In the genomic region with DNA sequence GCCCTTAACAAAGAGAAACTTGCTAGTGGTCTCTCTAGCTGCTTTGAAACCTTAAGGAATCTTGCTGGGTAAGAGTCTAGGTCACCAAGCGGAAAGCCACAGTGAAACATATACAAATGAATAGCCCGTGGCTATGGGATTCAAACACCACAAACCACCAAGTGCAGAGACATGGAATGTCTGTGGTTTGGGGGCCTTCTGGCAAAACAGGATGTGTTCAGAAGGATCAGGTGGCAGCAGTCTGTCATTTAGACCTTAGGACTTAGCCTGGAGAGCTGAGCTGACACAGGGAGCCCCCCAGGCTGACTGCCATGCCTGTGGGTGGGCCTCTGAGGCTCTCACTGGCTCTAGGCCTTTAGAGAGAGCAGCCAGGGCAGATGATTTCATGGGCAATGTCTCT, we compare ENCODE assay signal across 11 cellular contexts.
DNase-seq lines count a peak whose midpoint lies in the region; ATAC-seq and TF ChIP-seq lines count a peak whose summit lies in the region.
"Had no signal": no experiment of that assay in that cellular context is flagged by ENCODE, and none has a peak within 500 bp of the region (broad histone marks: within the 10 kb centered on the region; RNA-seq: fewer than 3 reads in every experiment).

No MANE protein-coding gene starts in this region.

- no peak overlapping the region for H3K4ac ChIP-seq in IMR-90 (ENCODE audit: low read depth, low read length)

- no peak overlapping the region for H3K4me3 Mint-ChIP-seq in memory B cell
- H3K4me3 Mint-ChIP-seq in naive thymus-derived CD4-positive, alpha-beta T cell, result no peak overlapping the region

- no peak overlapping the region for H3K23ac ChIP-seq in IMR-90 (ENCODE audit: low read depth, low read length)

- no peak for TF ChIP-seq RAD21 in IMR-90 (IDR thresholded peaks at IDR 0.05; ENCODE audit: low read length)

- H4K5ac ChIP-seq in IMR-90 (ENCODE audit: low read depth, low read length), result no peak overlapping the region

- DNase-seq in DMS79 treated with DMSO at 0.1 percent for 48 hours (lab: John Stamatoyannopoulos, UW) (peak; percentile 28), IMR-90 (peak; percentile 82), adipocyte (ENCODE audit: low read depth) (peak; percentile 66), memory B cell (ENCODE audit: low spot score in 2 of 2) (no peak), NCI-H1105 treated with DMSO at 0.1 percent for 48 hours (lab: John Stamatoyannopoulos, UW) (no peak), DMS153 (lab: John Stamatoyannopoulos, UW) (no peak)
- DNase-seq in naive thymus-derived CD4-positive, alpha-beta T cell, result no peak
- DNase-seq: cerebellar nuclear complex, NCI-H1092 treated with DMSO at 0.1 percent for 48 hours had no signal

- no peak overlapping the region for H2BK20ac ChIP-seq in IMR-90 (ENCODE audit: low read depth, low read length)

- H2AK9ac ChIP-seq in IMR-90 (replicated peaks; ENCODE audit: low read depth, low read length, poor library complexity), result no peak overlapping the region

- H3K9me3 Mint-ChIP-seq in memory B cell, result no peaks in the 10 kb centered on the region
- H3K9me3 Mint-ChIP-seq in naive thymus-derived CD4-positive, alpha-beta T cell, result no peaks in the 10 kb centered on the region

- POLR2A ChIA-PET in IMR-90 (lab: Charles Lee; ENCODE audit: unreplicated experiment), result no interaction called here
- POLR2A ChIA-PET in naive thymus-derived CD4-positive, alpha-beta T cell (lab: Charles Lee), result no interaction called here

- no peaks in the 10 kb centered on the region for H3K9me3 ChIP-seq in IMR-90 (ENCODE audit: control insufficient read depth, insufficient read depth, low read length)
- no peaks in the 10 kb centered on the region for H3K9me3 ChIP-seq in adipocyte (ENCODE audit: control insufficient read depth, low read length)
- H3K9me3 ChIP-seq in naive thymus-derived CD4-positive, alpha-beta T cell (ENCODE audit: control insufficient read depth in 2 of 3, low read length in 3 of 3), result no peaks in the 10 kb centered on the region
- H3K9me3 ChIP-seq: neutrophil had no signal

- CTCF ChIA-PET in IMR-90 (lab: Yijun Ruan, JAX), result no interaction called here
- CTCF ChIA-PET in naive thymus-derived CD4-positive, alpha-beta T cell (lab: Charles Lee), result no interaction called here

- peak overlapping the region; percentile 14 for H3K27ac Mint-ChIP-seq in memory B cell
- H3K27ac Mint-ChIP-seq in naive thymus-derived CD4-positive, alpha-beta T cell, result no peak overlapping the region

- H3K9ac ChIP-seq in IMR-90 (ENCODE audit: low read depth, low read length), result no peak overlapping the region
- no peak overlapping the region for H3K9ac ChIP-seq in adipocyte (ENCODE audit: low read length)

- H4K91ac ChIP-seq in IMR-90 (ENCODE audit: insufficient read depth, low read depth, low read length), result no peak overlapping the region

- 0 out of 2 replicates have a peak overlapping the region, but pooled peaks have one; percentile 46 for H2AK5ac ChIP-seq in IMR-90 (ENCODE audit: low read depth, low read length)

- no peak overlapping the region for H2AFZ ChIP-seq in IMR-90 (replicated peaks; ENCODE audit: low read length, poor library complexity)

- H3K14ac ChIP-seq in IMR-90 (replicated peaks; ENCODE audit: low read depth, low read length), result no peak overlapping the region

- H3K4me3 ChIP-seq in IMR-90 (ENCODE audit: insufficient read depth, low read depth, low read length), result no peak overlapping the region
- no peak overlapping the region for H3K4me3 ChIP-seq in adipocyte (ENCODE audit: low read length)
- no peak overlapping the region for H3K4me3 ChIP-seq in naive thymus-derived CD4-positive, alpha-beta T cell (ENCODE audit: low read length)

- no CpG with 5 or more reads among the region's 2 CpGs for WGBS in IMR-90 (ENCODE audit: extremely low coverage in 2 of 2, insufficient read length in 1 of 2), 2 experiments

- intact Hi-C loops in IMR-90 (cut with micrococcal nuclease), result no loop called here
- intact Hi-C loops in naive thymus-derived CD4-positive, alpha-beta T cell (cut with micrococcal nuclease), result no loop called here

- no peak overlapping the region for H3K4me2 ChIP-seq in IMR-90 (ENCODE audit: low read depth, low read length)

- H3K79me1 ChIP-seq in IMR-90 (ENCODE audit: low read depth in 1 of 2, low read length in 2 of 2), result no peaks in the 10 kb centered on the region

- peaks cover 6% of the 10 kb centered on the region for H3K4me1 Mint-ChIP-seq in memory B cell
- H3K4me1 Mint-ChIP-seq in naive thymus-derived CD4-positive, alpha-beta T cell, result peaks cover 0 to 5% (median 0%) of the 10 kb centered on the region in 7 donors

- H2BK120ac ChIP-seq in IMR-90 (ENCODE audit: low read depth, low read length), result no peak overlapping the region; the same call in 1 of the 2 replicates

- H2BK5ac ChIP-seq in IMR-90 (ENCODE audit: low read depth, low read length, poor library complexity, severe bottlenecking), result no peak overlapping the region

- TF ChIP-seq CTCF in IMR-90 (conservative IDR thresholded peaks at IDR 0.05; ENCODE audit: low read depth, low read length), result no peak

- TF ChIP-seq POLR2A in IMR-90 (IDR thresholded peaks at IDR 0.05; ENCODE audit: low read depth, low read length), result no peak

- in situ Hi-C loops in IMR-90 (cut with MboI; ENCODE audit: low sequenced_read_pairs), result no loop called here

- no TSS peak for BruUV-seq in IMR-90 (replicated peaks; lab: Mats Ljungman, UMichigan)

- H2BK15ac ChIP-seq in IMR-90 (ENCODE audit: low read depth, low read length), result peak overlapping the region; percentile 24; the same call in 1 of the 3 replicates

- dilution Hi-C loops in IMR-90 (cut with HindIII; ENCODE audit: low sequenced_read_pairs, unreplicated experiment), result no loop called here

- H3K27me3 ChIP-seq in IMR-90 (ENCODE audit: control insufficient read depth, insufficient read depth, low read length) (peaks cover 23% of the 10 kb centered on the region), adipocyte (replicated peaks; ENCODE audit: control insufficient read depth, insufficient read depth, low read length) (no peaks in the 10 kb centered on the region)
- H3K27me3 ChIP-seq in naive thymus-derived CD4-positive, alpha-beta T cell (ENCODE audit: control insufficient read depth in 2 of 2, insufficient read depth in 2 of 2, low read length in 2 of 2), result no peaks in the 10 kb centered on the region

- peaks cover 3% of the 10 kb centered on the region; the same call in 1 of the 2 replicates for H3K9me1 ChIP-seq in IMR-90 (ENCODE audit: insufficient read depth, low read length)

- H3K4me1 ChIP-seq in IMR-90 (ENCODE audit: control insufficient read depth, insufficient read depth, low read length) (0 out of 2 replicates have a peak, but pooled peaks cover 2% of the 10 kb centered on the region), adipocyte (ENCODE audit: control insufficient read depth, insufficient read depth, low read length) (no peaks in the 10 kb centered on the region)
- no peaks in the 10 kb centered on the region for H3K4me1 ChIP-seq in naive thymus-derived CD4-positive, alpha-beta T cell (ENCODE audit: control insufficient read depth in 2 of 2, insufficient read depth in 2 of 2, low read length in 2 of 2)

- H3K36me3 ChIP-seq in IMR-90 (ENCODE audit: control insufficient read depth, insufficient read depth, low read length), result no peaks in the 10 kb centered on the region
- no peaks in the 10 kb centered on the region for H3K36me3 ChIP-seq in adipocyte (ENCODE audit: control insufficient read depth, insufficient read depth, low read length, severe bottlenecking)
- H3K36me3 ChIP-seq in naive thymus-derived CD4-positive, alpha-beta T cell (ENCODE audit: control insufficient read depth in 2 of 3, insufficient read depth in 3 of 3, low read length in 3 of 3), result no peaks in the 10 kb centered on the region
- H3K36me3 ChIP-seq: neutrophil had no signal

- no peaks in the 10 kb centered on the region for H3K36me3 Mint-ChIP-seq in memory B cell
- peaks cover 0 to 5% (median 0%) of the 10 kb centered on the region in 5 donors for H3K36me3 Mint-ChIP-seq in naive thymus-derived CD4-positive, alpha-beta T cell

- H3K18ac ChIP-seq in IMR-90 (ENCODE audit: low read depth, low read length), result no peak overlapping the region

- H3K27ac ChIP-seq in IMR-90 (ENCODE audit: insufficient read depth, low read length), result no peak overlapping the region
- no peak overlapping the region for H3K27ac ChIP-seq in naive thymus-derived CD4-positive, alpha-beta T cell (ENCODE audit: low read depth, low read length)
- H3K27ac ChIP-seq: neutrophil had no signal

- H4K8ac ChIP-seq in IMR-90 (ENCODE audit: low read depth in 2 of 2, low read length in 2 of 2), result no peak overlapping the region

- ATAC-seq in IMR-90 (ENCODE audit: low read depth) (peak; percentile 89), memory B cell (ENCODE audit: low read depth) (no peak), GM19455 (IDR thresholded peaks at IDR 0.05; ENCODE audit: unreplicated experiment) (no peak)
- ATAC-seq in naive thymus-derived CD4-positive, alpha-beta T cell, result no peak

- H3K27me3 Mint-ChIP-seq in memory B cell, result peaks cover 2% of the 10 kb centered on the region
- peaks cover 0 to 7% (median 0%) of the 10 kb centered on the region in 5 donors for H3K27me3 Mint-ChIP-seq in naive thymus-derived CD4-positive, alpha-beta T cell

- no peak overlapping the region for H3K56ac ChIP-seq in IMR-90 (ENCODE audit: extremely low read depth, insufficient read depth, low read length)

- no peaks in the 10 kb centered on the region for H4K20me1 ChIP-seq in IMR-90 (ENCODE audit: insufficient read depth, low read length)

TF ChIP-seq in IMR-90, 13 proteins besides CTCF, POLR2A, EP300 and RAD21:
- TF ChIP-seq NFE2L2 (IDR thresholded peaks at IDR 0.05; ENCODE audit: low read depth, low read length), result no peak
- TF ChIP-seq BHLHE40 (IDR thresholded peaks at IDR 0.05; ENCODE audit: low read depth, low read length), result 0 out of 2 replicates have a peak, but pooled peaks have one; percentile 34

Comparison
In these comparisons a context has a peak if more than half of its experiments do, and no peak if none do; other contexts are left out.
1. DNase-seq: peak in DMS79 treated with DMSO at 0.1 percent for 48 hours (single experiment), IMR-90 (single experiment) and adipocyte (single experiment); none in memory B cell (0 of 2), NCI-H1105 treated with DMSO at 0.1 percent for 48 hours (single experiment), DMS153 (single experiment) and naive thymus-derived CD4-positive, alpha-beta T cell (0 of 9).